11 cellular contexts compared by ENCODE assay signal in the genomic region with DNA sequence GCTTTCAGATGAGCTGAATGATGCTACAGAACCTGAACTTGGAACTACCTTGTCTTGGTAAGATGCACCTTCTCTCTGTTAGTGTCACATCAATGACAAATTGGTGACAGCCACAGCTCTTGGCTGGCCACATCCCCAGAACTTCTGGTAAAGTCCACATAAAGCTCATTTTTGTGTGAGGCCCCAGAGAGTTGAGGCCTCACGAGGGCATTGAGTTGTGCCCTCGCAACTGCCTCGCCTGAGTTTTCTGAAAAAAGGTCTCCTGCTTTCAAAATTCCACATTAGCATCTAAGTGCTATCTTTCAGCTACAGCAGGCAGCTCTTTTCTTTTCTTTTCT. TPM values are rescaled to one million over a fixed set of nuclear protein-coding genes. Genes with fewer than 3 reads are reported as not detected.
DNase-seq lines count a peak whose midpoint lies in the region; ATAC-seq lines count a peak whose summit lies in the region.
"Had no signal": no experiment of that assay in that cellular context is flagged by ENCODE, and none has a peak within 500 bp of the region (broad histone marks: within the 10 kb centered on the region; RNA-seq: fewer than 3 reads in every experiment).

No MANE protein-coding gene starts in this region.

- H3K4me1 Mint-ChIP-seq in activated T-cell treated with anti-CD3 and anti-CD28 coated beads, Interleukin-2, amount 50 U/mL, for 72 hours (ENCODE audit: low read depth) = peaks cover 17% of the 10 kb centered on the region
- H3K4me1 Mint-ChIP-seq in stimulated activated naive B cell treated with anti-CD40 and anti-IgM and Interleukin-4, amounts not matched to agents 10 μg/mL and 1 μg/mL and 100 μg/mL, for 72 hours = peaks cover 0 to 15% of the 10 kb centered on the region in 2 donors

- H3K36me3 ChIP-seq in KOPT-K1 (ENCODE audit: insufficient read depth, low read length) = no peaks in the 10 kb centered on the region

- peaks cover 24% of the 10 kb centered on the region for H3K27me3 Mint-ChIP-seq in activated T-cell treated with anti-CD3 and anti-CD28 coated beads, Interleukin-2, amount 50 U/mL, for 72 hours (ENCODE audit: low read depth)
- H3K27me3 Mint-ChIP-seq in stimulated activated naive B cell treated with anti-CD40 and anti-IgM and Interleukin-4, amounts not matched to agents 10 μg/mL and 1 μg/mL and 100 μg/mL, for 72 hours = no peaks in the 10 kb centered on the region

- H3K4me3 Mint-ChIP-seq in activated T-cell treated with anti-CD3 and anti-CD28 coated beads, Interleukin-2, amount 50 U/mL, for 72 hours = peak overlapping the region in 1 of 2 donors; percentile 37
- no peak overlapping the region for H3K4me3 Mint-ChIP-seq in stimulated activated naive B cell treated with anti-CD40 and anti-IgM and Interleukin-4, amounts not matched to agents 10 μg/mL and 1 μg/mL and 100 μg/mL, for 72 hours

- peaks cover 6 to 8% of the 10 kb centered on the region in 2 donors for H3K9me3 Mint-ChIP-seq in activated T-cell treated with anti-CD3 and anti-CD28 coated beads, Interleukin-2, amount 50 U/mL, for 72 hours
- peaks cover 8 to 11% of the 10 kb centered on the region in 2 donors for H3K9me3 Mint-ChIP-seq in stimulated activated naive B cell treated with anti-CD40 and anti-IgM and Interleukin-4, amounts not matched to agents 10 μg/mL and 1 μg/mL and 100 μg/mL, for 72 hours

- peak overlapping the region; percentile 84 for H3K27ac ChIP-seq in KOPT-K1 (ENCODE audit: low read depth, low read length, poor library complexity, severe bottlenecking)

- no peak overlapping the region for H3K27ac Mint-ChIP-seq in activated T-cell treated with anti-CD3 and anti-CD28 coated beads, Interleukin-2, amount 50 U/mL, for 72 hours
- H3K27ac Mint-ChIP-seq in stimulated activated naive B cell treated with anti-CD40 and anti-IgM and Interleukin-4, amounts not matched to agents 10 μg/mL and 1 μg/mL and 100 μg/mL, for 72 hours = no peak overlapping the region

- ATAC-seq in activated T-cell treated with anti-CD3 and anti-CD28 coated beads, Interleukin-2, amount 50 U/mL, for 72 hours (replicated peaks in 1 of 2) = no peak
- ATAC-seq in HG02571 (IDR thresholded peaks at IDR 0.05; ENCODE audit: unreplicated experiment) = peak; percentile 42
- ATAC-seq in stimulated activated naive B cell treated with anti-CD40 and anti-IgM and Interleukin-4, amounts not matched to agents 10 μg/mL and 1 μg/mL and 100 μg/mL, for 72 hours (replicated peaks) = peak; percentile 61 to 65

- peaks cover 7% of the 10 kb centered on the region for H3K9me3 ChIP-seq in KOPT-K1 (ENCODE audit: insufficient read depth, low read length, poor library complexity, severe bottlenecking)

- H3K36me3 Mint-ChIP-seq in activated T-cell treated with anti-CD3 and anti-CD28 coated beads, Interleukin-2, amount 50 U/mL, for 72 hours (ENCODE audit: insufficient read depth in 2 of 2) = peaks cover 6 to 9% of the 10 kb centered on the region in 2 donors
- H3K36me3 Mint-ChIP-seq in stimulated activated naive B cell treated with anti-CD40 and anti-IgM and Interleukin-4, amounts not matched to agents 10 μg/mL and 1 μg/mL and 100 μg/mL, for 72 hours = no peaks in the 10 kb centered on the region

- peak; percentile 22 to 35 for DNase-seq in activated T-cell treated with anti-CD3 and anti-CD28 coated beads, Interleukin-2, amount 50 U/mL, for 72 hours
- DNase-seq in activated T-cell treated with anti-CD3 and anti-CD28 coated beads for 4 hours (no peak), NCI-H1105 (lab: John Stamatoyannopoulos, UW) (no peak), NCI-H510A treated with DMSO at 0.1 percent for 48 hours (lab: John Stamatoyannopoulos, UW) (no peak)
- no peak for DNase-seq in stimulated activated naive B cell treated with anti-CD40 and anti-IgM and Interleukin-4, amounts not matched to agents 10 μg/mL and 1 μg/mL and 100 μg/mL, for 72 hours
- DNase-seq in activated CD4-positive, CD25-positive, alpha-beta regulatory T cell treated with anti-CD3 and anti-CD28 coated beads, Interleukin-2, amount 50 U/mL, for 72 hours = no peak
- DNase-seq: activated CD4-positive, alpha-beta T cell treated with anti-CD3 and anti-CD28 coated beads for 48 hours; DMS 273 treated with DMSO at 0.1 percent for 48 hours; stimulated activated CD4-positive, alpha-beta T cell treated with anti-CD3 and anti-CD28 coated beads, Interleukin-2, amount 100 ng/mL, for 24 hours had no signal

RNA-seq across cellular contexts. Expression of gene MRPL57, which starts 42.6 kb away (rescaled TPM):
- total RNA-seq in activated T-cell treated with anti-CD3 and anti-CD28 coated beads, Interleukin-2, amount 50 U/mL, for 72 hours = 10 to 100 TPM; 15.4 to 17.0 TPM

RNA-seq across cellular contexts. Expression of gene SKA3, which starts 42.7 kb away (rescaled TPM):
- total RNA-seq in activated T-cell treated with anti-CD3 and anti-CD28 coated beads, Interleukin-2, amount 50 U/mL, for 72 hours = 10 to 100 TPM; 32.0 to 34.6 TPM

Comparison
In these comparisons a context has a peak if more than half of its experiments do, and no peak if none do; other contexts are left out.
1. DNase-seq: peak in activated T-cell treated with anti-CD3 and anti-CD28 coated beads, Interleukin-2, amount 50 U/mL, for 72 hours (2 of 2); none in activated T-cell treated with anti-CD3 and anti-CD28 coated beads for 4 hours (single experiment), stimulated activated naive B cell treated with anti-CD40 and anti-IgM and Interleukin-4, amounts not matched to agents 10 μg/mL and 1 μg/mL and 100 μg/mL, for 72 hours (single experiment), activated CD4-positive, CD25-positive, alpha-beta regulatory T cell treated with anti-CD3 and anti-CD28 coated beads, Interleukin-2, amount 50 U/mL, for 72 hours (single experiment), NCI-H1105 (single experiment) and NCI-H510A treated with DMSO at 0.1 percent for 48 hours (single experiment).
2. ATAC-seq: peak in HG02571 (single experiment) and stimulated activated naive B cell treated with anti-CD40 and anti-IgM and Interleukin-4, amounts not matched to agents 10 μg/mL and 1 μg/mL and 100 μg/mL, for 72 hours (2 of 2); none in activated T-cell treated with anti-CD3 and anti-CD28 coated beads, Interleukin-2, amount 50 U/mL, for 72 hours (0 of 2).